In genomic region chr1:230753586-230754251, GRCh38 we compare ENCODE assay signal across 8 cellular contexts. TPM values are rescaled to one million over a fixed set of nuclear protein-coding genes. Genes with fewer than 3 reads are reported as not detected.
DNase-seq lines count a peak whose midpoint lies in the region; ATAC-seq and TF ChIP-seq lines count a peak whose summit lies in the region.

No MANE protein-coding gene starts in this region.

- ATAC-seq in HG03108 (IDR thresholded peaks at IDR 0.05; ENCODE audit: unreplicated experiment) (peak; percentile 46), Panc1 (peak; percentile 19), HG03439 (IDR thresholded peaks at IDR 0.05; ENCODE audit: unreplicated experiment) (no peak)
- peak; percentile 34 to 75 for ATAC-seq in natural killer cell treated with Interleukin-12 subunit alpha and Interleukin-12 subunit beta and Interleukin-15 and Interleukin-18, amount 100 ng/mL, for 72 hours

- H4K20me1 ChIP-seq in BLaER1 treated with 17β-estradiol and CSF1 and Interleukin-3, amounts not matched to agents 10 nM and 100 nM = no peaks in the 10 kb centered on the region

- CTCF ChIA-PET in Panc1 (lab: Charles Lee) = interaction anchor here (0.6 kb wide), 1 partner anchor 327 kb away, joined by 3 read pairs; the partner anchor contains the start of gene PGBD5

- intact Hi-C loops in Panc1 (cut with micrococcal nuclease; ENCODE audit: unreplicated experiment) = no loop called here

- H3K9ac ChIP-seq in BLaER1 treated with 17β-estradiol and CSF1 and Interleukin-3, amounts not matched to agents 10 nM and 100 nM = peak overlapping the region; percentile 37 to 82 (median 71); a peak in 19 of 22 replicates

- no peak overlapping the region for H3K27ac Mint-ChIP-seq in natural killer cell treated with Interleukin-12 subunit alpha and Interleukin-12 subunit beta and Interleukin-15 and Interleukin-18, amount 100 ng/mL, for 72 hours

- no TSS peak for BruUV-seq in Panc1 (replicated peaks; lab: Mats Ljungman, UMichigan)

- H3K4me1 ChIP-seq in BLaER1 treated with 17β-estradiol and CSF1 and Interleukin-3, amounts not matched to agents 10 nM and 100 nM = peaks cover 31 to 47% (median 44%) of the 10 kb centered on the region in 10 experiments
- H3K4me1 ChIP-seq in Panc1 (ENCODE audit: control insufficient read depth, insufficient read depth, low read length) = no peaks in the 10 kb centered on the region

- no peaks in the 10 kb centered on the region for H3K9me3 ChIP-seq in BLaER1 treated with 17β-estradiol and CSF1 and Interleukin-3, amounts not matched to agents 10 nM and 100 nM (replicated peaks in 1 of 11)
- no peaks in the 10 kb centered on the region for H3K9me3 ChIP-seq in Panc1 (ENCODE audit: control insufficient read depth, insufficient read depth, low read depth, low read length)

- TF ChIP-seq CTCF in Panc1 (IDR thresholded peaks at IDR 0.05) (no peak), epithelial cell of esophagus (IDR thresholded peaks at IDR 0.05; ENCODE audit: insufficient read depth, low read depth, low read length, missing control alignments) (no peak)

- POLR2A ChIA-PET in Panc1 (lab: Charles Lee) = no interaction called here

- peak overlapping the region in 7 of 10 experiments; percentile 29 to 47 (median 38); a peak in 9 of 20 replicates for H3K4me3 ChIP-seq in BLaER1 treated with 17β-estradiol and CSF1 and Interleukin-3, amounts not matched to agents 10 nM and 100 nM
- H3K4me3 ChIP-seq in Panc1 (ENCODE audit: low read depth in 2 of 2, low read length in 2 of 2) (no peak overlapping the region), epithelial cell of esophagus (ENCODE audit: low read length) (peak overlapping the region; percentile 8)

- H3K9me3 Mint-ChIP-seq in natural killer cell treated with Interleukin-12 subunit alpha and Interleukin-12 subunit beta and Interleukin-15 and Interleukin-18, amount 100 ng/mL, for 72 hours = no peaks in the 10 kb centered on the region

- no peaks in the 10 kb centered on the region for H3K36me3 ChIP-seq in BLaER1 treated with 17β-estradiol and CSF1 and Interleukin-3, amounts not matched to agents 10 nM and 100 nM
- no peaks in the 10 kb centered on the region; the same call in 1 of the 2 replicates for H3K36me3 ChIP-seq in Panc1 (ENCODE audit: control insufficient read depth, insufficient read depth, low read length)

- H3K27ac ChIP-seq in BLaER1 treated with 17β-estradiol and CSF1 and Interleukin-3, amounts not matched to agents 10 nM and 100 nM = peak overlapping the region in 9 of 11 experiments; percentile 66 to 86 (median 81); a peak in 18 of 22 replicates
- no peak overlapping the region for H3K27ac ChIP-seq in Panc1 (ENCODE audit: low read length)

- no peak overlapping the region for H3K4me3 Mint-ChIP-seq in natural killer cell treated with Interleukin-12 subunit alpha and Interleukin-12 subunit beta and Interleukin-15 and Interleukin-18, amount 100 ng/mL, for 72 hours

- H3K27me3 ChIP-seq in BLaER1 treated with 17β-estradiol and CSF1 and Interleukin-3, amounts not matched to agents 10 nM and 100 nM = no peaks in the 10 kb centered on the region
- no peaks in the 10 kb centered on the region for H3K27me3 ChIP-seq in Panc1 (ENCODE audit: control insufficient read depth, insufficient read depth, low read length)

- in situ Hi-C loops in Panc1 (cut with HindIII; ENCODE audit: low pct_unique_long_range_greater_than_20kb, low sequenced_read_pairs) = no loop called here

- DNase-seq in Panc1 (ENCODE audit: low read depth, low spot score) (no peak), epithelial cell of esophagus (ENCODE audit: low read depth) (peak; percentile 48), SW 1271 (lab: John Stamatoyannopoulos, UW) (no peak), AG08395 (ENCODE audit: low spot score) (no peak)
- no peak for DNase-seq in natural killer cell treated with Interleukin-12 subunit alpha and Interleukin-12 subunit beta and Interleukin-15 and Interleukin-18, amount 100 ng/mL, for 72 hours (ENCODE audit: low spot score)

- peaks cover 0 to 6% of the 10 kb centered on the region in 2 donors for H3K4me1 Mint-ChIP-seq in natural killer cell treated with Interleukin-12 subunit alpha and Interleukin-12 subunit beta and Interleukin-15 and Interleukin-18, amount 100 ng/mL, for 72 hours (ENCODE audit: low read depth in 2 of 2)

- H3K36me3 Mint-ChIP-seq in natural killer cell treated with Interleukin-12 subunit alpha and Interleukin-12 subunit beta and Interleukin-15 and Interleukin-18, amount 100 ng/mL, for 72 hours = no peaks in the 10 kb centered on the region

- H3K4me2 ChIP-seq in BLaER1 treated with 17β-estradiol and CSF1 and Interleukin-3, amounts not matched to agents 10 nM and 100 nM = peak overlapping the region; percentile 66 to 87 (median 82)

- H3K27me3 Mint-ChIP-seq in natural killer cell treated with Interleukin-12 subunit alpha and Interleukin-12 subunit beta and Interleukin-15 and Interleukin-18, amount 100 ng/mL, for 72 hours = peaks cover 9 to 13% of the 10 kb centered on the region in 2 donors

RNA-seq across cellular contexts. Expression of gene CAPN9, which starts 6.5 kb away (rescaled TPM):
- not detected for total RNA-seq in Panc1 (2021; ENCODE audit: unreplicated experiment)
- polyA plus RNA-seq in Panc1 (2012; ENCODE audit: insufficient read length) = not detected
- total RNA-seq in natural killer cell treated with Interleukin-12 subunit alpha and Interleukin-12 subunit beta and Interleukin-15 and Interleukin-18, amount 100 ng/mL, for 72 hours = not detected

RNA-seq across cellular contexts. Expression of gene AGT, which starts 39.8 kb away (rescaled TPM):
- 0.87 TPM for total RNA-seq in Panc1 (2021; ENCODE audit: unreplicated experiment)
- not detected for polyA plus RNA-seq in Panc1 (2012; ENCODE audit: insufficient read length)
- not detected for total RNA-seq in natural killer cell treated with Interleukin-12 subunit alpha and Interleukin-12 subunit beta and Interleukin-15 and Interleukin-18, amount 100 ng/mL, for 72 hours

Comparison
In these comparisons a context has a peak if more than half of its experiments do, and no peak if none do; other contexts are left out.
1. H3K4me3 ChIP-seq: peak in BLaER1 treated with 17β-estradiol and CSF1 and Interleukin-3, amounts not matched to agents 10 nM and 100 nM (7 of 10) and epithelial cell of esophagus (single experiment); none in Panc1 (0 of 2).